In the genomic region with DNA sequence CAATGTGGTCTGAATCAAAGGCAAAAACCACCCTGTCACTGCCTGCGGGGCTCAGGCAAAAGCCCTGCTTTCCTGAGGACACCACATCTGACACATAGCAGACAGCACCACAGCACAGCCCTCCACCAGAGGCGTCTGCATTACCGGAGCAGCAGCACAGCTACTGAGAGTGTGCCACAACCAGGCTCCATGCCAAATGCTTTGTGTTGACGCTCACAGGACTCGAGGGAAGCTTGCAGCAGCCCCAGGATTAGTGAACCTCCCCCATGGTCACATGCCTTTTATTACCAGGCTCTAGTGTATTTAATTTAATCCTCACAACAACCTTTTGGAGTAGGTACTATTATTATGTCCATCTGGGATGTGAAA, we compare ENCODE assay signal across 7 cellular contexts. TPM values are rescaled to one million over a fixed set of nuclear protein-coding genes. Genes with fewer than 3 reads are reported as not detected.
DNase-seq lines count a peak whose midpoint lies in the region; ATAC-seq, FAIRE-seq and TF ChIP-seq lines count a peak whose summit lies in the region.

No MANE protein-coding gene starts in this region.

- POLR2A ChIA-PET in PC-3 (lab: Charles Lee; ENCODE audit: unreplicated experiment), result no interaction called here

- peaks cover 13% of the 10 kb centered on the region for H3K36me3 ChIP-seq in PC-3 (ENCODE audit: low read depth, low read length)
- H3K36me3 ChIP-seq in psoas muscle (ENCODE audit: insufficient read depth in 1 of 2, low read depth in 1 of 2), result peaks cover 0 to 18% of the 10 kb centered on the region in 2 donors

- TF ChIP-seq POLR2A in GM12891 (IDR thresholded peaks at IDR 0.05; ENCODE audit: low read depth, low read length), result no peak

- H3K4me1 ChIP-seq in PC-3 (ENCODE audit: insufficient read depth, low read length) (peaks cover 17% of the 10 kb centered on the region), psoas muscle (peaks cover 37% of the 10 kb centered on the region)

- TF ChIP-seq CTCF in PC-3 (conservative IDR thresholded peaks at IDR 0.05; ENCODE audit: low read depth, low read length), result no peak
- TF ChIP-seq CTCF in fibroblast of mammary gland (conservative IDR thresholded peaks at IDR 0.05; ENCODE audit: control insufficient read depth, insufficient read depth, low read depth, low read length), result no peak
- TF ChIP-seq CTCF in psoas muscle (IDR thresholded peaks at IDR 0.05), result no peak

- H3F3A ChIP-seq in PC-3 (ENCODE audit: low read length, unreplicated experiment), result no peaks in the 10 kb centered on the region

- H3K27ac ChIP-seq in PC-3 (ENCODE audit: low read length), result peak overlapping the region; percentile 11; the same call in 1 of the 2 replicates
- peak overlapping the region; percentile 46 for H3K27ac ChIP-seq in psoas muscle

- no peaks in the 10 kb centered on the region for H3K9me2 ChIP-seq in PC-3 (replicated peaks; ENCODE audit: low read length)

- intact Hi-C loops in PC-3 (cut with micrococcal nuclease), result no loop called here
- intact Hi-C loops in psoas muscle (cut with DNase I), result no loop called here

- H4K20me1 ChIP-seq in PC-3 (ENCODE audit: low read length), result no peaks in the 10 kb centered on the region

- no TSS peak for BruUV-seq in PC-3 (replicated peaks; lab: Mats Ljungman, UMichigan)

- H3K79me2 ChIP-seq in PC-3 (ENCODE audit: low read length), result peaks cover 5% of the 10 kb centered on the region

- no peak for DNase-seq in GM12891 (ENCODE audit: insufficient read length, low spot score)
- DNase-seq in PC-3, result peak; percentile 14
- peak; percentile 64 for DNase-seq in fibroblast of mammary gland (ENCODE audit: low read depth)
- peak; percentile 29 to 58 for DNase-seq in psoas muscle
- no peak for DNase-seq in stimulated activated CD4-positive, alpha-beta T cell treated with anti-CD3 and anti-CD28 coated beads, Interleukin-2, amount 100 ng/mL, for 48 hours

- H3K4me3 ChIP-seq in PC-3 (ENCODE audit: low read length), result no peak overlapping the region
- no peak overlapping the region for H3K4me3 ChIP-seq in fibroblast of mammary gland (ENCODE audit: control insufficient read depth, low read depth, low read length)
- no peak overlapping the region for H3K4me3 ChIP-seq in psoas muscle

- H3K9ac ChIP-seq in PC-3 (ENCODE audit: low read length), result no peak overlapping the region

- CTCF ChIA-PET in PC-3 (lab: Charles Lee), result no interaction called here

- no peak overlapping the region for H3K4me2 ChIP-seq in PC-3 (ENCODE audit: low read length)

- no peaks in the 10 kb centered on the region for H3K9me3 ChIP-seq in PC-3 (ENCODE audit: low read length)
- no peaks in the 10 kb centered on the region for H3K9me3 ChIP-seq in psoas muscle

- ATAC-seq in PC-3 (no peak), psoas muscle (peak; percentile 29 to 61 (median 36)), GM21390 (IDR thresholded peaks at IDR 0.05; ENCODE audit: unreplicated experiment) (no peak), GM21360 (IDR thresholded peaks at IDR 0.05; ENCODE audit: unreplicated experiment) (no peak)

- H3K27me3 ChIP-seq in PC-3 (ENCODE audit: low read length) (no peaks in the 10 kb centered on the region), psoas muscle (ENCODE audit: insufficient read depth in 3 of 3, low read length in 2 of 3) (no peaks in the 10 kb centered on the region)

- 33 to 61% (median 40%) methylated on average over 5 of the region's 5 CpGs for WGBS in psoas muscle, 3 donors

- no peak overlapping the region for H2AFZ ChIP-seq in PC-3 (ENCODE audit: low read length)

- peak; percentile 38 for FAIRE-seq in GM12891 (lab: Jason Lieb, UNC)

TF ChIP-seq in GM12891, 5 proteins besides CTCF, POLR2A, EP300 and RAD21:
- TF ChIP-seq POU2F2 (IDR thresholded peaks at IDR 0.05; ENCODE audit: low read depth, low read length) (no peak), PAX5 (IDR thresholded peaks at IDR 0.05; ENCODE audit: insufficient read depth, low read length, severe bottlenecking) (no peak), POLR2AphosphoS5 (IDR thresholded peaks at IDR 0.05; ENCODE audit: low read depth, low read length) (no peak), TAF1 (IDR thresholded peaks at IDR 0.05; ENCODE audit: low read depth, low read length) (no peak), SPI1 (IDR thresholded peaks at IDR 0.05; ENCODE audit: low read depth, low read length) (no peak)

RNA-seq across cellular contexts. Expression of gene ATPAF2, which starts 12.6 kb away (rescaled TPM):
- 18.9 TPM for polyA plus RNA-seq in GM12891 (2012; ENCODE audit: low read depth, missing spikeins)
- total RNA-seq in PC-3 (2014; rRNA removed) (34.7 and 40.5 TPM in 2 replicates), psoas muscle (10 to 100 TPM; 23.9 to 39.7 (median 30.4) TPM)
- polyA plus RNA-seq in psoas muscle, result 10 to 100 TPM; 16.5 to 34.9 (median 23.0) TPM

RNA-seq across cellular contexts. Expression of gene GID4, which starts 12.8 kb away (rescaled TPM):
- polyA plus RNA-seq in GM12891 (2012; ENCODE audit: low read depth, missing spikeins), result 2.7 TPM
- 7.3 and 9.7 TPM in 2 replicates for total RNA-seq in PC-3 (2014; rRNA removed)
- 10 to 100 TPM; 22.4 to 39.6 (median 38.5) TPM for total RNA-seq in psoas muscle
- 10 to 100 TPM; 10.8 to 55.2 (median 20.0) TPM for polyA plus RNA-seq in psoas muscle

RNA-seq across cellular contexts. Expression of gene DRC3, which starts 53.7 kb away (rescaled TPM):
- 0.62 TPM for polyA plus RNA-seq in GM12891 (2012; ENCODE audit: low read depth, missing spikeins)
- total RNA-seq in PC-3 (2014; rRNA removed) (1.9 and 2.2 TPM in 2 replicates), psoas muscle (1 to 10 TPM in 1 of 4 donors, under 1 TPM in 3; 0.39 to 1.8 (median 0.73) TPM)
- polyA plus RNA-seq in psoas muscle, result 1 to 10 TPM in 1 of 3 donors, under 1 TPM in 2; 0.61 to 1.6 (median 0.69) TPM

RNA-seq across cellular contexts. Expression of gene TOM1L2, which starts 54.2 kb away (rescaled TPM):
- polyA plus RNA-seq in GM12891 (2012; ENCODE audit: low read depth, missing spikeins), result 7.3 TPM
- total RNA-seq in PC-3 (2014; rRNA removed) (53.3 and 77.1 TPM in 2 replicates), psoas muscle (10 to 100 TPM; 72.0 to 89.8 (median 87.2) TPM)
- 10 to 100 TPM; 13.3 to 48.4 (median 27.6) TPM for polyA plus RNA-seq in psoas muscle

Comparison
In these comparisons a context has a peak if more than half of its experiments do, and no peak if none do; other contexts are left out.
1. DNase-seq: peak in PC-3 (single experiment), fibroblast of mammary gland (single experiment) and psoas muscle (2 of 2); none in GM12891 (single experiment) and stimulated activated CD4-positive, alpha-beta T cell treated with anti-CD3 and anti-CD28 coated beads, Interleukin-2, amount 100 ng/mL, for 48 hours (0 of 2).
2. ATAC-seq: peak in psoas muscle (4 of 4); none in PC-3 (single experiment), GM21390 (single experiment) and GM21360 (single experiment).